In genomic region chr9:96338299-96338698, GRCh38 we compare ENCODE assay signal across 1 cellular context.
TF ChIP-seq lines count a peak whose summit lies in the region.

No MANE protein-coding gene starts in this region.

TF ChIP-seq in IMR-90, 13 proteins besides CTCF, POLR2A, EP300 and RAD21 (continued from another document):
- no peak for TF ChIP-seq ELK1 (IDR thresholded peaks at IDR 0.05; ENCODE audit: borderline replicate concordance, low read depth, low read length)
- TF ChIP-seq NFE2L2 (IDR thresholded peaks at IDR 0.05; ENCODE audit: low read depth, low read length) = no peak
